ENCODE assay signal across 8 cellular contexts in the genomic region with DNA sequence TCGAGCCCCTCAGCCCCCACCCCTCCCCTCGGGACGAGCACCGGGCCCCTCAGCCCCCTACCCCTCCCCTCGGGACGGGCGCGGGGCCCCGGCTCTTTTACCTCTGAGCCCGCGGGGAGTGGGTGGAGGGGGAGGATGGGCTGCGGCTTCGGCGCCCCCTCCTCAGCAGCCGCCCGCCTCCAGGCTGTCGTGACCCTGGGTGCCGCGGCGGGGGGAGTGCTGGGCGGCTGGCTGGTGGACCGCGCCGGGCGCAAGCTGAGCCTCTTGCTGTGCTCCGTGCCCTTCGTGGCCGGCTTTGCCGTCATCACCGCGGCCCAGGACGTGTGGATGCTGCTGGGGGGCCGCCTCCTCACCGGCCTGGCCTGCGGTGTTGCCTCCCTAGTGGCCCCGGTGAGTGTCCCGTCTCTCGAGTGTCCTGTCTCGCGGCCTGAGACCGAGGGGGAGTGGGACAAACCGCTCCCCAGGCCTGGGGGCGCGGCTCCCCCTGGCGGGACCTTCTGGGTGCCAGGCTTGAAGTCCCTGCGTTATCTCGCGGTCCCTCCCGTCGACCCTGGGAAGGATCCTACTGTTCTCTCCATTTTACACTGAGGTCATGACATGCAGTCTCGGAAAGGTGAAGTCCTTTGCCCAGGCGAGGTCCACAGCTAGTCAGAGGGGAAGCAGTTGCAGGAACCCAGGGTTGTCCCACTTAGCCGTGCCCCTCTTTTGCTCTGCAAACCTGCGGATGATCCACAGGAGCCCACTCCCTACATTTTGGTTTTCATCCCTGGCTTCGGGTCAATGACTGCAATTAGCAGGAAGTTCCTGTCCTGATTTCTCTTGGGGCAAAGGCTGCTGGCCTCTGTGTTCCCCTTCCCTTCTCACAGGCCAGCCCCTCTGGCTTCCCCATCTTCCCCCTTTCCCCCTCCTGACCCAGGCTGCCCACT. TPM values are rescaled to one million over a fixed set of nuclear protein-coding genes. Genes with fewer than 3 reads are reported as not detected.
DNase-seq lines count a peak whose midpoint lies in the region; ATAC-seq and TF ChIP-seq lines count a peak whose summit lies in the region.

No MANE protein-coding gene starts in this region.

- peaks cover 40% of the 10 kb centered on the region for H3K27me3 ChIP-seq in CD4-positive, alpha-beta memory T cell (ENCODE audit: insufficient read depth, low read length)
- H3K27me3 ChIP-seq in HUES6 (ENCODE audit: control insufficient read depth, insufficient read depth, low read length) (peaks cover 9% of the 10 kb centered on the region; the same call in 1 of the 2 replicates), mucosa of stomach (ENCODE audit: control insufficient read depth, insufficient read depth, low read length) (no peaks in the 10 kb centered on the region)

- peak overlapping the region in 2 of 7 donors; percentile 13 to 64 for H3K27ac Mint-ChIP-seq in CD4-positive, alpha-beta memory T cell
- no peak overlapping the region for H3K27ac Mint-ChIP-seq in WTC11

- 4% methylated on average over 55 of the region's 55 CpGs for WGBS in urinary bladder

- peak overlapping the region; percentile 42 to 87 (median 66) for H3K4me3 Mint-ChIP-seq in CD4-positive, alpha-beta memory T cell
- peak overlapping the region; percentile 80 for H3K4me3 Mint-ChIP-seq in WTC11

- no peaks in the 10 kb centered on the region for H3K9me3 ChIP-seq in CD4-positive, alpha-beta memory T cell (ENCODE audit: control insufficient read depth in 1 of 2, low read length in 2 of 2)
- H3K9me3 ChIP-seq in HUES6 (ENCODE audit: control insufficient read depth, insufficient read depth, low read depth, low read length) (no peaks in the 10 kb centered on the region), mucosa of stomach (ENCODE audit: control insufficient read depth, low read length) (no peaks in the 10 kb centered on the region)

- H3K4me1 ChIP-seq in CD4-positive, alpha-beta memory T cell (ENCODE audit: insufficient read depth, low read length) = peaks cover 19% of the 10 kb centered on the region
- H3K4me1 ChIP-seq in HUES6 (ENCODE audit: control insufficient read depth, insufficient read depth, low read length) (peaks cover 9% of the 10 kb centered on the region; the same call in 1 of the 2 replicates), mucosa of stomach (ENCODE audit: control insufficient read depth, insufficient read depth, low read length) (peaks cover 12% of the 10 kb centered on the region), urinary bladder (ENCODE audit: insufficient read depth) (no peaks in the 10 kb centered on the region)

- POLR2A ChIA-PET in CD4-positive, alpha-beta memory T cell (lab: Charles Lee; ENCODE audit: partially characterized antibody) = interaction anchor here (1.4 to 1.7 kb wide), 6 partner anchors 9 to 337 kb away, joined by 5 to 19 read pairs (median 8); partner anchors contain the start of genes LRSAM1, RPL12, TOR2A and ZNF79
- POLR2A ChIA-PET in WTC11 (lab: Charles Lee) = interaction anchor here (0.6 to 2.1 kb wide), 8 partner anchors 9 to 257 kb away, joined by 3 to 12 read pairs (median 3); no protein-coding TSS in a partner anchor

- no peaks in the 10 kb centered on the region for H3K36me3 Mint-ChIP-seq in CD4-positive, alpha-beta memory T cell
- H3K36me3 Mint-ChIP-seq in WTC11 = no peaks in the 10 kb centered on the region

- H3K27me3 Mint-ChIP-seq in CD4-positive, alpha-beta memory T cell = peaks cover 36 to 42% of the 10 kb centered on the region in 2 donors
- peaks cover 17% of the 10 kb centered on the region for H3K27me3 Mint-ChIP-seq in WTC11 (ENCODE audit: low read depth)

- peak overlapping the region in 1 of 2 donors; percentile 45 for H3K4me3 ChIP-seq in CD4-positive, alpha-beta memory T cell (ENCODE audit: low read length in 2 of 2)
- H3K4me3 ChIP-seq in HUES6 (ENCODE audit: low read depth, low read length) (peak overlapping the region; percentile 85), mucosa of stomach (ENCODE audit: low read length) (peak overlapping the region; percentile 24), urinary bladder (ENCODE audit: low read depth, low read length) (peak overlapping the region; percentile 69)

- H3K36me3 ChIP-seq in CD4-positive, alpha-beta memory T cell (ENCODE audit: insufficient read depth, low read length) = no peaks in the 10 kb centered on the region
- peaks cover 13% of the 10 kb centered on the region for H3K36me3 ChIP-seq in HUES6 (ENCODE audit: control insufficient read depth, insufficient read depth, low read length)
- no peaks in the 10 kb centered on the region for H3K36me3 ChIP-seq in mucosa of stomach (ENCODE audit: control insufficient read depth, insufficient read depth, low read length)
- H3K36me3 ChIP-seq in urinary bladder (ENCODE audit: insufficient read depth) = no peaks in the 10 kb centered on the region

- ATAC-seq in WTC11 (no peak), HG03108 (IDR thresholded peaks at IDR 0.05; ENCODE audit: unreplicated experiment) (no peak), GM18502 (IDR thresholded peaks at IDR 0.05; ENCODE audit: poor library complexity, unreplicated experiment) (no peak)

- H3K4me1 Mint-ChIP-seq in CD4-positive, alpha-beta memory T cell = peaks cover 5 to 23% (median 12%) of the 10 kb centered on the region in 4 donors
- peaks cover 13% of the 10 kb centered on the region for H3K4me1 Mint-ChIP-seq in WTC11

- H3K27ac ChIP-seq in CD4-positive, alpha-beta memory T cell (ENCODE audit: low read depth, low read length) = no peak overlapping the region
- no peak overlapping the region for H3K27ac ChIP-seq in HUES6 (ENCODE audit: low read depth, low read length)
- H3K27ac ChIP-seq in epithelial cell of prostate = peak overlapping the region; percentile 61
- H3K27ac ChIP-seq in urinary bladder (ENCODE audit: low read depth) = peak overlapping the region; percentile 53

- H3K9me3 Mint-ChIP-seq in CD4-positive, alpha-beta memory T cell = no peaks in the 10 kb centered on the region
- no peaks in the 10 kb centered on the region for H3K9me3 Mint-ChIP-seq in WTC11

- H3K9ac ChIP-seq in HUES6 (ENCODE audit: low read length) (peak overlapping the region; percentile 65), mucosa of stomach (ENCODE audit: low read length) (peak overlapping the region; percentile 68)

- peak in 2 of 5 donors; percentile 11 to 26 for DNase-seq in CD4-positive, alpha-beta memory T cell
- DNase-seq in WTC11 (ENCODE audit: low spot score) (peak; percentile 52), epithelial cell of prostate (ENCODE audit: low read depth, low spot score) (no peak)

- CTCF ChIA-PET in CD4-positive, alpha-beta memory T cell (lab: Charles Lee; ENCODE audit: partially characterized antibody) = interaction anchor here (0.9 to 1.8 kb wide), 7 partner anchors 10 to 412 kb away, joined by 3 to 7 read pairs (median 5); no protein-coding TSS in a partner anchor
- CTCF ChIA-PET in WTC11 (lab: Charles Lee) = interaction anchor here (1.1 to 3.7 kb wide), 18 partner anchors 10 to 450 kb away, joined by 3 to 44 read pairs (median 8); partner anchors contain the start of gene ZNF79

- intact Hi-C loops in CD4-positive, alpha-beta memory T cell (cut with micrococcal nuclease) = loop anchor here (1.0 to 2.0 kb wide), 4 partner anchors 27 to 184 kb away; partner anchors contain the start of genes LRSAM1, RPL12 and ZNF79

- TF ChIP-seq CTCF in WTC11 (IDR thresholded peaks at IDR 0.05) = no peak

TF ChIP-seq in WTC11, 78 proteins besides CTCF, POLR2A, EP300 and RAD21:
- TF ChIP-seq TCF7 (CRISPR knock-in tag; IDR thresholded peaks at IDR 0.05; ENCODE audit: low read depth) (no peak), FOXP4 (CRISPR knock-in tag; IDR thresholded peaks at IDR 0.05) (no peak), MAX (CRISPR knock-in tag; IDR thresholded peaks at IDR 0.05) (no peak), NFYB (CRISPR knock-in tag; conservative IDR thresholded peaks at IDR 0.05; ENCODE audit: low read depth) (no peak), JUN (CRISPR knock-in tag; IDR thresholded peaks at IDR 0.05) (no peak), ETV6 (CRISPR knock-in tag; IDR thresholded peaks at IDR 0.05) (peak; percentile 20; the same call in 1 of the 2 replicates)

RNA-seq across cellular contexts. Expression of gene SLC2A8, which starts 1.0 kb away (rescaled TPM):
- 1 to 10 TPM; 2.1 to 2.3 TPM for total RNA-seq in CD4-positive, alpha-beta memory T cell
- polyA plus RNA-seq in CD4-positive, alpha-beta memory T cell = 1 to 10 TPM; 1.1 to 3.2 TPM
- 30.2 to 37.4 TPM (median 33.9 TPM) in 3 replicates for total RNA-seq in WTC11 (2021)
- total RNA-seq in urinary bladder = 20.8 TPM
- 140 TPM for polyA plus RNA-seq in urinary bladder

RNA-seq across cellular contexts. Expression of gene ZNF79, which starts 26.2 kb away (rescaled TPM):
- total RNA-seq in CD4-positive, alpha-beta memory T cell = 10 to 100 TPM; 22.2 to 22.5 TPM
- 1 to 10 TPM; 1.0 to 5.8 TPM for polyA plus RNA-seq in CD4-positive, alpha-beta memory T cell
- total RNA-seq in WTC11 (2021) (7.6 to 9.0 TPM (median 7.7 TPM) in 3 replicates), urinary bladder (10.7 TPM)
- 6.7 TPM for polyA plus RNA-seq in urinary bladder

RNA-seq across cellular contexts. Expression of gene RPL12, which starts 53.2 kb away (rescaled TPM):
- 1,000 to 10,000 TPM; 1,622 to 1,664 TPM for total RNA-seq in CD4-positive, alpha-beta memory T cell
- polyA plus RNA-seq in CD4-positive, alpha-beta memory T cell = 1,000 to 10,000 TPM; 1,304 to 1,786 TPM
- total RNA-seq in WTC11 (2021) (1,902 to 2,162 TPM (median 2,101 TPM) in 3 replicates), urinary bladder (973 TPM)
- polyA plus RNA-seq in urinary bladder = 3,354 TPM

RNA-seq across cellular contexts. Expression of gene LRSAM1, which starts 53.3 kb away (rescaled TPM):
- total RNA-seq in CD4-positive, alpha-beta memory T cell = 10 to 100 TPM; 30.5 to 31.3 TPM
- polyA plus RNA-seq in CD4-positive, alpha-beta memory T cell = 1 to 10 TPM; 4.3 to 9.2 TPM
- 24.6 to 32.4 TPM (median 28.8 TPM) in 3 replicates for total RNA-seq in WTC11 (2021)
- 12.6 TPM for total RNA-seq in urinary bladder
- polyA plus RNA-seq in urinary bladder = 21.2 TPM

Comparison
In these comparisons a context has a peak if more than half of its experiments do, and no peak if none do; other contexts are left out.
1. H3K27ac ChIP-seq: peak in epithelial cell of prostate (single experiment) and urinary bladder (single experiment); none in CD4-positive, alpha-beta memory T cell (single experiment) and HUES6 (single experiment).